Comparison of ENCODE assay signal across 14 cellular contexts in the genomic region with DNA sequence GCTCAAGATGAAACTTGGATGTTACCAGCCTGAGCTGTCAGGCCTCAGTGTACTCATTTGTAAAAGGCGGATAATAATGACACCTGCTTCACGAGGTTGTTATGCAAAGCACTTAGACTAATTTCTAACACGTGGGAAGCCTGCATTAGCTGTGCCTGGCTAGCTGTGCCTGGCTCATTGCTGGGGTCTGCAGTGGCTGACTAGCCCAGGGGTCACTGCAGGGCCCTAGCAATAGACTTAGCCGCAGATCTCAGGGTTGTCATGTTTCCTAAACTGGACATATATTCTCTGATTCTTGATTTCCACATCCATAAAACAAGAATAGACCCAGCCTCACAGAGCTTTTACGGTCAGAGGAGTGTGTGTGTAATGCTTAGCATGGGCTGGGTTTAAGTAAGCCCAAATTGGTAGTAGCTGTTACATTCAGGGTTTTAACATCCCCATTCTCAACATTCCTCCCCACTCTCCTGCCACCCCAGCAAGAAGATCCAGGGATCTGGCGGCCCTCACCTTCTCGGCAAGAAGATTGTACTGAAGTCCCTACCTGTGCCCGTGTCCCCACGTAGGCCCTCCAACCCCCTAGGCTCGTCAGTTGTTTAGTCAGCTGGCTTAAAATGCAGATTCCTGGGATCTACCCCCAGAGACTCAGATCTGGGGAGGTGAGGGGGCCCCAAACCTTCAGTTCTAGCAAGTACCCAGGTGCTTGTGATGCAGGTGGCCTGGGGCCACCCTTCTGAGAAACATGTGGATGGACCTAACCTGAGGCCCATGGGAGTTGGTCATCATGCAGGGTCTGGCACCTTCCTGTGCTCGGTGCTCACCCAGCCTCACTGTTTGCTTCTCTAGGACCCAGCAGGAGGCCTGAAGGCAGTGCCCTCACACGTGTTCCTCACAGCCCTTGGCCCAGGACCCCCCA. TPM values are rescaled to one million over a fixed set of nuclear protein-coding genes. Genes with fewer than 3 reads are reported as not detected.
A peak's percentile ranks its signal among the peaks of the same experiment; 100 is the strongest.
DNase-seq lines count a peak whose midpoint lies in the region; ATAC-seq, FAIRE-seq and TF ChIP-seq lines count a peak whose summit lies in the region.
"Had no signal": no experiment of that assay in that cellular context is flagged by ENCODE, and none has a peak within 500 bp of the region (broad histone marks: within the 10 kb centered on the region; RNA-seq: fewer than 3 reads in every experiment).

No MANE protein-coding gene starts in this region.

- FAIRE-seq in HepG2 (lab: Jason Lieb, UNC): no peak
- FAIRE-seq: urothelium cell line had no signal

- H3K27me3 Mint-ChIP-seq in brain: peaks cover 3% of the 10 kb centered on the region
- H3K27me3 Mint-ChIP-seq in naive thymus-derived CD4-positive, alpha-beta T cell: no peaks in the 10 kb centered on the region
- H3K27me3 Mint-ChIP-seq: activated CD4-positive, alpha-beta memory T cell treated with anti-CD3 and anti-CD28 coated beads, Interleukin-2, amount 10 ng/mL, durations not matched to agents 7 days and 5 days had no signal

- H3K27me3 ChIP-seq in right lobe of liver: no peaks in the 10 kb centered on the region
- no peaks in the 10 kb centered on the region for H3K27me3 ChIP-seq in HepG2 (ENCODE audit: control insufficient read depth in 1 of 2, insufficient read depth in 2 of 2, low read length in 2 of 2)
- H3K27me3 ChIP-seq in naive thymus-derived CD4-positive, alpha-beta T cell (ENCODE audit: control insufficient read depth in 2 of 2, insufficient read depth in 2 of 2, low read length in 2 of 2): no peaks in the 10 kb centered on the region
- H3K27me3 ChIP-seq in H7 (ENCODE audit: control insufficient read depth, insufficient read depth, low read length): no peaks in the 10 kb centered on the region

- no peak overlapping the region for H3K9ac ChIP-seq in HepG2 (ENCODE audit: insufficient read depth, low read depth, low read length)

- H3K27ac ChIP-seq in right lobe of liver (no peak overlapping the region), HepG2 (ENCODE audit: extremely low read length, insufficient read depth, low read length) (no peak overlapping the region)
- H3K27ac ChIP-seq in naive thymus-derived CD4-positive, alpha-beta T cell (ENCODE audit: low read depth, low read length): no peak overlapping the region

- no TSS peak for BruUV-seq in HepG2 (replicated peaks; lab: Mats Ljungman, UMichigan)

- peaks cover 21% of the 10 kb centered on the region for H3K36me3 Mint-ChIP-seq in brain
- no peaks in the 10 kb centered on the region for H3K36me3 Mint-ChIP-seq in naive thymus-derived CD4-positive, alpha-beta T cell

- H3K4me3 Mint-ChIP-seq in brain: no peak overlapping the region
- no peak overlapping the region for H3K4me3 Mint-ChIP-seq in naive thymus-derived CD4-positive, alpha-beta T cell
- H3K4me3 Mint-ChIP-seq: activated CD4-positive, alpha-beta memory T cell treated with anti-CD3 and anti-CD28 coated beads, Interleukin-2, amount 10 ng/mL, durations not matched to agents 7 days and 5 days had no signal

- TF ChIP-seq EP300 in HepG2 (IDR thresholded peaks at IDR 0.05; ENCODE audit: low read depth in 2 of 2, low read length in 2 of 2) (no peak), HepG2 (CRISPR knock-in tag; IDR thresholded peaks at IDR 0.05; ENCODE audit: borderline replicate concordance) (no peak)

- POLR2A ChIA-PET in HepG2 (lab: Yijun Ruan, JAX): interaction anchor here (1.0 to 5.3 kb wide), 2 partner anchors 8 to 9 kb away, joined by 5 to 58 read pairs; a partner anchor contains a TSS
- POLR2A ChIA-PET in naive thymus-derived CD4-positive, alpha-beta T cell (lab: Charles Lee): no interaction called here

- TF ChIP-seq POLR2A in right lobe of liver (IDR thresholded peaks at IDR 0.05) (peak; percentile 12), HepG2 (IDR thresholded peaks at IDR 0.05; ENCODE audit: insufficient read depth in 1 of 2, low read depth in 2 of 2, low read length in 2 of 2) (no peak)

- H3K79me2 ChIP-seq in HepG2 (ENCODE audit: insufficient read depth, low read length): no peaks in the 10 kb centered on the region

- TF ChIP-seq CTCF in right lobe of liver (IDR thresholded peaks at IDR 0.05) (no peak), HepG2 (CRISPR knock-in tag; IDR thresholded peaks at IDR 0.05) (no peak), brain (conservative IDR thresholded peaks at IDR 0.05) (no peak)

- H3K27ac Mint-ChIP-seq in brain: peak overlapping the region; percentile 13 to 99 (median 82)
- H3K27ac Mint-ChIP-seq in naive thymus-derived CD4-positive, alpha-beta T cell: peak overlapping the region in 2 of 9 donors; percentile 23 to 59
- H3K27ac Mint-ChIP-seq: activated CD4-positive, alpha-beta memory T cell treated with anti-CD3 and anti-CD28 coated beads, Interleukin-2, amount 10 ng/mL, durations not matched to agents 7 days and 5 days had no signal

- 79% methylated on average over 9 of the region's 12 CpGs for WGBS in right lobe of liver (ENCODE audit: insufficient coverage, low coverage, low lambda C conversion rate, missing lambda C conversion rate)
- over 99% methylated on average over 9 of the region's 12 CpGs for WGBS in HepG2 (ENCODE audit: low lambda C conversion rate)

- no peak for TF ChIP-seq RAD21 in HepG2 (CRISPR knock-in tag; IDR thresholded peaks at IDR 0.05)

- H3K4me1 Mint-ChIP-seq in brain: peaks cover 40% of the 10 kb centered on the region
- no peaks in the 10 kb centered on the region for H3K4me1 Mint-ChIP-seq in naive thymus-derived CD4-positive, alpha-beta T cell
- H3K4me1 Mint-ChIP-seq: activated CD4-positive, alpha-beta memory T cell treated with anti-CD3 and anti-CD28 coated beads, Interleukin-2, amount 10 ng/mL, durations not matched to agents 7 days and 5 days had no signal

- H2AFZ ChIP-seq in HepG2 (ENCODE audit: low read length): no peak overlapping the region

- H3K9me3 Mint-ChIP-seq in brain: no peaks in the 10 kb centered on the region
- no peaks in the 10 kb centered on the region for H3K9me3 Mint-ChIP-seq in naive thymus-derived CD4-positive, alpha-beta T cell
- H3K9me3 Mint-ChIP-seq: activated CD4-positive, alpha-beta memory T cell treated with anti-CD3 and anti-CD28 coated beads, Interleukin-2, amount 10 ng/mL, durations not matched to agents 7 days and 5 days had no signal

- no peaks in the 10 kb centered on the region for H4K20me1 ChIP-seq in HepG2 (ENCODE audit: insufficient read depth, low read length)

- no peaks in the 10 kb centered on the region for H3K36me3 ChIP-seq in right lobe of liver
- H3K36me3 ChIP-seq in HepG2 (replicated peaks in 1 of 2; ENCODE audit: control insufficient read depth in 1 of 2, insufficient read depth in 2 of 2, low read length in 2 of 2): peaks cover 7 to 28% of the 10 kb centered on the region in 2 experiments
- H3K36me3 ChIP-seq in naive thymus-derived CD4-positive, alpha-beta T cell (ENCODE audit: control insufficient read depth in 2 of 3, insufficient read depth in 3 of 3, low read length in 3 of 3): peaks cover 0 to 27% (median 0%) of the 10 kb centered on the region in 3 experiments
- peaks cover 2% of the 10 kb centered on the region; the same call in 1 of the 2 replicates for H3K36me3 ChIP-seq in H7 (replicated peaks; ENCODE audit: control insufficient read depth, insufficient read depth, low read length)

- CTCF ChIA-PET in HepG2 (lab: Yijun Ruan, JAX; ENCODE audit: low intra/inter-chr PET ratio, low total read pairs): no interaction called here
- CTCF ChIA-PET in naive thymus-derived CD4-positive, alpha-beta T cell (lab: Charles Lee): interaction anchor here (0.8 to 1.3 kb wide), 2 partner anchors 10 to 34 kb away, joined by 3 to 4 read pairs; a partner anchor contains a TSS

- H3K4me2 ChIP-seq in HepG2 (ENCODE audit: low read depth, low read length): no peak overlapping the region

- DNase-seq in right lobe of liver (no peak), HepG2 (ENCODE audit: low spot score) (no peak), H7 (no peak), NCI-H128 (lab: John Stamatoyannopoulos, UW; ENCODE audit: unreplicated experiment) (no peak)
- no peak for DNase-seq in naive thymus-derived CD4-positive, alpha-beta T cell
- DNase-seq in stimulated activated CD4-positive, alpha-beta T cell treated with anti-CD3 and anti-CD28 coated beads, Interleukin-1b, Interleukin-23, amount 100 ng/mL, for 48 hours: no peak
- DNase-seq: activated CD4-positive, alpha-beta memory T cell treated with anti-CD3 and anti-CD28 coated beads, Interleukin-2, amount 10 ng/mL, durations not matched to agents 7 days and 5 days; cerebellar nuclear complex; KG1; NCI-H774 had no signal

- H3K9me3 ChIP-seq in right lobe of liver (no peaks in the 10 kb centered on the region), HepG2 (ENCODE audit: low read length) (no peaks in the 10 kb centered on the region)
- no peaks in the 10 kb centered on the region for H3K9me3 ChIP-seq in naive thymus-derived CD4-positive, alpha-beta T cell (ENCODE audit: control insufficient read depth in 2 of 3, low read length in 3 of 3)

- intact Hi-C loops in right lobe of liver (cut with DNase I) (no loop called here), HepG2 (cut with micrococcal nuclease; ENCODE audit: unreplicated experiment) (no loop called here)
- intact Hi-C loops in naive thymus-derived CD4-positive, alpha-beta T cell (cut with micrococcal nuclease): loop anchor here in 1 of 2 donors (10.0 kb wide), 2 partner anchors 665 to 1975 kb away; a partner anchor contains a TSS

- ATAC-seq in right lobe of liver: peak in 1 of 4 donors; percentile 4
- ATAC-seq in HepG2: no peak
- ATAC-seq in naive thymus-derived CD4-positive, alpha-beta T cell: peak; percentile 19
- ATAC-seq in HG02623 (IDR thresholded peaks at IDR 0.05; ENCODE audit: unreplicated experiment): no peak

- H3K4me3 ChIP-seq in right lobe of liver (no peak overlapping the region), HepG2 (replicated peaks in 1 of 3; ENCODE audit: insufficient read depth in 1 of 3, low read depth in 2 of 3, low read length in 3 of 3) (no peak overlapping the region), H7 (ENCODE audit: insufficient read depth, low read depth, low read length) (no peak overlapping the region)
- H3K4me3 ChIP-seq in naive thymus-derived CD4-positive, alpha-beta T cell (ENCODE audit: low read length): no peak overlapping the region
- H3K4me3 ChIP-seq: lung had no signal

- in situ Hi-C loops in HepG2 (cut with HindIII; ENCODE audit: extremely low pct_ligation_motif_present, low pct_unique_long_range_greater_than_20kb): no loop called here

- no peaks in the 10 kb centered on the region for H3K4me1 ChIP-seq in right lobe of liver
- peaks cover 44% of the 10 kb centered on the region for H3K4me1 ChIP-seq in HepG2 (ENCODE audit: insufficient read depth, low read length)
- no peaks in the 10 kb centered on the region for H3K4me1 ChIP-seq in naive thymus-derived CD4-positive, alpha-beta T cell (ENCODE audit: control insufficient read depth in 2 of 2, insufficient read depth in 2 of 2, low read length in 2 of 2)

RNA-seq across cellular contexts. Expression of a gene that starts 8.6 kb away (rescaled TPM):
- total RNA-seq in right lobe of liver (1 to 10 TPM; 5.0 to 8.8 (median 7.7) TPM), HepG2 (2016; rRNA removed; fragmentation: Illumina TruSeq; extraction: Trizol) (4.6 and 5.7 TPM in 2 replicates)
- 8.4 and 9.3 TPM in 2 replicates for total RNA-seq in HepG2 (2016; cell fraction: cytosol; rRNA removed; fragmentation: Illumina TruSeq; extraction: Trizol; ENCODE audit: low read depth)
- 3.8 and 7.6 TPM in 2 replicates for total RNA-seq in HepG2 (2016; cell fraction: insoluble cytoplasmic fraction; rRNA removed; fragmentation: Illumina TruSeq; extraction: Trizol)
- total RNA-seq in HepG2 (2016; cell fraction: membrane; rRNA removed; fragmentation: Illumina TruSeq; extraction: Trizol): 5.8 and 6.3 TPM in 2 replicates
- total RNA-seq in HepG2 (2016; cell fraction: nucleus; rRNA removed; fragmentation: Illumina TruSeq; extraction: Trizol): 8.9 and 10.0 TPM in 2 replicates
- polyA plus RNA-seq in HepG2 (2011; rRNA removed) (15.2 and 16.5 TPM in 2 replicates), brain (ENCODE audit: insufficient read depth, low read depth, low replicate concordance) (26.2 TPM)
- polyA plus RNA-seq in HepG2 (2011; cell fraction: cytosol; rRNA removed): 7.6 and 13.1 TPM in 2 replicates
- polyA plus RNA-seq in HepG2 (2011; cell fraction: nucleus; rRNA removed): 26.2 and 46.7 TPM in 2 replicates
- polyA plus RNA-seq in HepG2 (2012): 6.4 and 16.5 TPM in 2 replicates
- polyA plus RNA-seq in HepG2 (2016; cell fraction: cytosol; fragmentation: Illumina TruSeq; extraction: Trizol; ENCODE audit: low read depth): 1.6 and 1.7 TPM in 2 replicates
- polyA plus RNA-seq in HepG2 (2016; cell fraction: insoluble cytoplasmic fraction; fragmentation: Illumina TruSeq; extraction: Trizol; ENCODE audit: low read depth): 5.3 and 8.6 TPM in 2 replicates
- polyA plus RNA-seq in HepG2 (2016; cell fraction: membrane; fragmentation: Illumina TruSeq; extraction: Trizol; ENCODE audit: low read depth): 3.4 and 3.9 TPM in 2 replicates
- 22.7 TPM in 2 replicates for polyA plus RNA-seq in HepG2 (2016; cell fraction: nucleus; fragmentation: Illumina TruSeq; extraction: Trizol; ENCODE audit: insufficient read depth, low read depth)
- polyA minus RNA-seq in HepG2 (2011; rRNA and poly(A)+ RNA removed; ENCODE audit: low replicate concordance): 28.6 and 56.6 TPM in 2 replicates
- polyA minus RNA-seq in HepG2 (2011; cell fraction: cytosol; rRNA and poly(A)+ RNA removed): 10.8 and 14.1 TPM in 2 replicates
- 11.8 and 13.0 TPM in 2 replicates for polyA minus RNA-seq in HepG2 (2011; cell fraction: nucleus; rRNA and poly(A)+ RNA removed)
- 100 to 1,000 TPM in 2 of 5 experiments, 1 to 10 TPM in 1, under 1 TPM in 2; 0.89 to 279 (median 7.1) TPM for total RNA-seq in naive thymus-derived CD4-positive, alpha-beta T cell
- 1 to 10 TPM in 1 of 2 donors, under 1 TPM in 1; 0.28 to 1.1 TPM for polyA plus RNA-seq in naive thymus-derived CD4-positive, alpha-beta T cell
- 11.8 and 29.6 TPM in 2 replicates for total RNA-seq in H7 (2014; rRNA removed; shearing (Covaris generic))

RNA-seq across cellular contexts. Expression of a gene that starts 9.9 kb away (rescaled TPM):
- 10 to 100 TPM; 17.4 to 29.7 (median 21.0) TPM for total RNA-seq in right lobe of liver
- total RNA-seq in HepG2 (2016; rRNA removed; fragmentation: Illumina TruSeq; extraction: Trizol): 66.7 and 67.7 TPM in 2 replicates
- 24.9 and 31.4 TPM in 2 replicates for total RNA-seq in HepG2 (2016; cell fraction: cytosol; rRNA removed; fragmentation: Illumina TruSeq; extraction: Trizol; ENCODE audit: low read depth)
- 67.1 and 68.7 TPM in 2 replicates for total RNA-seq in HepG2 (2016; cell fraction: insoluble cytoplasmic fraction; rRNA removed; fragmentation: Illumina TruSeq; extraction: Trizol)
- total RNA-seq in HepG2 (2016; cell fraction: membrane; rRNA removed; fragmentation: Illumina TruSeq; extraction: Trizol): 38.8 and 52.9 TPM in 2 replicates
- 31.7 and 32.7 TPM in 2 replicates for total RNA-seq in HepG2 (2016; cell fraction: nucleus; rRNA removed; fragmentation: Illumina TruSeq; extraction: Trizol)
- 58.2 and 60.2 TPM in 2 replicates for polyA plus RNA-seq in HepG2 (2011; rRNA removed)
- polyA plus RNA-seq in HepG2 (2011; cell fraction: cytosol; rRNA removed): 84.5 and 95.4 TPM in 2 replicates
- 55.3 and 57.9 TPM in 2 replicates for polyA plus RNA-seq in HepG2 (2011; cell fraction: nucleus; rRNA removed)
- polyA plus RNA-seq in HepG2 (2012): 27.2 and 33.1 TPM in 2 replicates
- polyA plus RNA-seq in HepG2 (2016; cell fraction: cytosol; fragmentation: Illumina TruSeq; extraction: Trizol; ENCODE audit: low read depth): 16.9 and 28.4 TPM in 2 replicates
- polyA plus RNA-seq in HepG2 (2016; cell fraction: insoluble cytoplasmic fraction; fragmentation: Illumina TruSeq; extraction: Trizol; ENCODE audit: low read depth): 57.3 and 61.7 TPM in 2 replicates
- 24.0 and 35.4 TPM in 2 replicates for polyA plus RNA-seq in HepG2 (2016; cell fraction: membrane; fragmentation: Illumina TruSeq; extraction: Trizol; ENCODE audit: low read depth)
- polyA plus RNA-seq in HepG2 (2016; cell fraction: nucleus; fragmentation: Illumina TruSeq; extraction: Trizol; ENCODE audit: insufficient read depth, low read depth): 51.5 and 54.0 TPM in 2 replicates
- polyA minus RNA-seq in HepG2 (2011; rRNA and poly(A)+ RNA removed; ENCODE audit: low replicate concordance): 106 and 147 TPM in 2 replicates
- polyA minus RNA-seq in HepG2 (2011; cell fraction: cytosol; rRNA and poly(A)+ RNA removed): 15.6 and 16.2 TPM in 2 replicates
- 12.8 and 16.7 TPM in 2 replicates for polyA minus RNA-seq in HepG2 (2011; cell fraction: nucleus; rRNA and poly(A)+ RNA removed)
- polyA plus RNA-seq in brain (ENCODE audit: insufficient read depth, low read depth, low replicate concordance): 52.5 TPM
- 10 to 100 TPM; 20.7 to 39.7 (median 34.3) TPM for total RNA-seq in naive thymus-derived CD4-positive, alpha-beta T cell
- polyA plus RNA-seq in naive thymus-derived CD4-positive, alpha-beta T cell: 10 to 100 TPM; 20.9 to 30.9 TPM
- total RNA-seq in H7 (2014; rRNA removed; shearing (Covaris generic)): 67.3 and 75.7 TPM in 2 replicates

RNA-seq across cellular contexts. Expression of a gene that starts 19.7 kb away (rescaled TPM):
- total RNA-seq in right lobe of liver (not detected), HepG2 (2016; rRNA removed; fragmentation: Illumina TruSeq; extraction: Trizol) (not detected in 2 replicates)
- total RNA-seq in HepG2 (2016; cell fraction: cytosol; rRNA removed; fragmentation: Illumina TruSeq; extraction: Trizol; ENCODE audit: low read depth): not detected in 2 replicates
- not detected in 2 replicates for total RNA-seq in HepG2 (2016; cell fraction: insoluble cytoplasmic fraction; rRNA removed; fragmentation: Illumina TruSeq; extraction: Trizol)
- total RNA-seq in HepG2 (2016; cell fraction: membrane; rRNA removed; fragmentation: Illumina TruSeq; extraction: Trizol): not detected in 2 replicates
- not detected in 2 replicates for total RNA-seq in HepG2 (2016; cell fraction: nucleus; rRNA removed; fragmentation: Illumina TruSeq; extraction: Trizol)
- polyA plus RNA-seq in HepG2 (2011; rRNA removed) (0.07 TPM in 1 of 2 replicates, not detected in the other), brain (ENCODE audit: insufficient read depth, low read depth, low replicate concordance) (not detected)
- polyA plus RNA-seq in HepG2 (2011; cell fraction: cytosol; rRNA removed): not detected in 2 replicates
- not detected in 2 replicates for polyA plus RNA-seq in HepG2 (2011; cell fraction: nucleus; rRNA removed)
- polyA plus RNA-seq in HepG2 (2012): not detected in 2 replicates
- not detected in 2 replicates for polyA plus RNA-seq in HepG2 (2016; cell fraction: cytosol; fragmentation: Illumina TruSeq; extraction: Trizol; ENCODE audit: low read depth)
- not detected in 2 replicates for polyA plus RNA-seq in HepG2 (2016; cell fraction: insoluble cytoplasmic fraction; fragmentation: Illumina TruSeq; extraction: Trizol; ENCODE audit: low read depth)
- polyA plus RNA-seq in HepG2 (2016; cell fraction: membrane; fragmentation: Illumina TruSeq; extraction: Trizol; ENCODE audit: low read depth): not detected in 2 replicates
- not detected in 2 replicates for polyA plus RNA-seq in HepG2 (2016; cell fraction: nucleus; fragmentation: Illumina TruSeq; extraction: Trizol; ENCODE audit: insufficient read depth, low read depth)
- not detected in 2 replicates for polyA minus RNA-seq in HepG2 (2011; rRNA and poly(A)+ RNA removed; ENCODE audit: low replicate concordance)
- not detected in 2 replicates for polyA minus RNA-seq in HepG2 (2011; cell fraction: cytosol; rRNA and poly(A)+ RNA removed)
- 0.39 TPM in 1 of 2 replicates, not detected in the other for polyA minus RNA-seq in HepG2 (2011; cell fraction: nucleus; rRNA and poly(A)+ RNA removed)
- total RNA-seq in naive thymus-derived CD4-positive, alpha-beta T cell: under 1 TPM in 2 of 5 experiments, not detected in 3; 0.24 to 0.27 TPM
- not detected for polyA plus RNA-seq in naive thymus-derived CD4-positive, alpha-beta T cell
- total RNA-seq in H7 (2014; rRNA removed; shearing (Covaris generic)): not detected in 2 replicates
- total RNA-seq: activated CD4-positive, alpha-beta memory T cell treated with anti-CD3 and anti-CD28 coated beads, Interleukin-2, amount 10 ng/mL, durations not matched to agents 7 days and 5 days had no signal

RNA-seq across cellular contexts. Expression of a gene that starts 53.1 kb away (rescaled TPM):
- total RNA-seq in right lobe of liver (1 to 10 TPM; 2.9 to 6.5 (median 3.9) TPM), HepG2 (2016; rRNA removed; fragmentation: Illumina TruSeq; extraction: Trizol) (7.2 and 10.9 TPM in 2 replicates)
- total RNA-seq in HepG2 (2016; cell fraction: cytosol; rRNA removed; fragmentation: Illumina TruSeq; extraction: Trizol; ENCODE audit: low read depth): 3.8 and 3.9 TPM in 2 replicates
- 5.9 and 12.2 TPM in 2 replicates for total RNA-seq in HepG2 (2016; cell fraction: insoluble cytoplasmic fraction; rRNA removed; fragmentation: Illumina TruSeq; extraction: Trizol)
- total RNA-seq in HepG2 (2016; cell fraction: membrane; rRNA removed; fragmentation: Illumina TruSeq; extraction: Trizol): 6.3 and 7.1 TPM in 2 replicates
- total RNA-seq in HepG2 (2016; cell fraction: nucleus; rRNA removed; fragmentation: Illumina TruSeq; extraction: Trizol): 8.6 and 10.4 TPM in 2 replicates
- polyA plus RNA-seq in HepG2 (2011; rRNA removed) (2.9 and 4.5 TPM in 2 replicates), brain (ENCODE audit: insufficient read depth, low read depth, low replicate concordance) (41.5 TPM)
- polyA plus RNA-seq in HepG2 (2011; cell fraction: cytosol; rRNA removed): 3.7 and 3.8 TPM in 2 replicates
- 7.5 and 12.9 TPM in 2 replicates for polyA plus RNA-seq in HepG2 (2011; cell fraction: nucleus; rRNA removed)
- polyA plus RNA-seq in HepG2 (2012): 3.6 and 4.0 TPM in 2 replicates
- 0.84 and 1.5 TPM in 2 replicates for polyA plus RNA-seq in HepG2 (2016; cell fraction: cytosol; fragmentation: Illumina TruSeq; extraction: Trizol; ENCODE audit: low read depth)
- polyA plus RNA-seq in HepG2 (2016; cell fraction: insoluble cytoplasmic fraction; fragmentation: Illumina TruSeq; extraction: Trizol; ENCODE audit: low read depth): 5.5 TPM in 2 replicates
- polyA plus RNA-seq in HepG2 (2016; cell fraction: membrane; fragmentation: Illumina TruSeq; extraction: Trizol; ENCODE audit: low read depth): 2.0 and 2.7 TPM in 2 replicates
- 17.1 and 20.1 TPM in 2 replicates for polyA plus RNA-seq in HepG2 (2016; cell fraction: nucleus; fragmentation: Illumina TruSeq; extraction: Trizol; ENCODE audit: insufficient read depth, low read depth)
- polyA minus RNA-seq in HepG2 (2011; rRNA and poly(A)+ RNA removed; ENCODE audit: low replicate concordance): 0.21 and 6.7 TPM in 2 replicates
- 1.3 and 2.7 TPM in 2 replicates for polyA minus RNA-seq in HepG2 (2011; cell fraction: cytosol; rRNA and poly(A)+ RNA removed)
- polyA minus RNA-seq in HepG2 (2011; cell fraction: nucleus; rRNA and poly(A)+ RNA removed): 4.9 and 8.2 TPM in 2 replicates
- 100 to 1,000 TPM in 2 of 5 experiments, 10 to 100 TPM in 2, 1 to 10 TPM in 1; 5.6 to 501 (median 33.7) TPM for total RNA-seq in naive thymus-derived CD4-positive, alpha-beta T cell
- 1 to 10 TPM; 1.1 to 1.3 TPM for polyA plus RNA-seq in naive thymus-derived CD4-positive, alpha-beta T cell
- total RNA-seq in H7 (2014; rRNA removed; shearing (Covaris generic)): 2.2 and 3.6 TPM in 2 replicates
